Comparison of ENCODE assay signal across 8 cellular contexts in genomic region chr1:113759341-113760101, GRCh38. TPM values are rescaled to one million over a fixed set of nuclear protein-coding genes. Genes with fewer than 3 reads are reported as not detected.
DNase-seq lines count a peak whose midpoint lies in the region; ATAC-seq lines count a peak whose summit lies in the region.

PHTF1 (minus strand) TSS chr1:113759486; CDS start chr1:113758703, 783 bp downstream.

- peaks cover 31% of the 10 kb centered on the region for H3K36me3 Mint-ChIP-seq in activated CD8-positive, alpha-beta memory T cell treated with anti-CD3 and anti-CD28 coated beads, Interleukin-2, amount 10 ng/mL, durations not matched to agents 7 days and 5 days

- ATAC-seq in GM19455 (IDR thresholded peaks at IDR 0.05; ENCODE audit: unreplicated experiment) = peak; percentile 85
- ATAC-seq in activated CD8-positive, alpha-beta memory T cell treated with anti-CD3 and anti-CD28 coated beads, Interleukin-2, amount 10 ng/mL, durations not matched to agents 7 days and 5 days = peak; percentile 88

- CTCF ChIA-PET in activated CD8-positive, alpha-beta memory T cell treated with anti-CD3 and anti-CD28 coated beads, Interleukin-2, amount 10 ng/mL, durations not matched to agents 7 days and 5 days (lab: Charles Lee) = interaction anchor here (0.7 to 2.2 kb wide), 16 partner anchors 8 to 181 kb away, joined by 3 to 11 read pairs (median 4); partner anchors contain the start of gene HIPK1

- H3K4me3 Mint-ChIP-seq in activated CD8-positive, alpha-beta memory T cell treated with anti-CD3 and anti-CD28 coated beads, Interleukin-2, amount 10 ng/mL, durations not matched to agents 7 days and 5 days = peak within 1 kb of the TSS; percentile 89

- DNase-seq in CMK (ENCODE audit: low read depth) (peak; percentile 62), HK-2 (ENCODE audit: unreplicated experiment) (peak; percentile 84), NOMO-1 (lab: John Stamatoyannopoulos, UW; ENCODE audit: unreplicated experiment in 2 of 2) (peak; percentile 80 to 88), mesenteric fat pad (ENCODE audit: low spot score) (peak; percentile 94)
- DNase-seq in activated CD8-positive, alpha-beta memory T cell treated with anti-CD3 and anti-CD28 coated beads, Interleukin-2, amount 10 ng/mL, durations not matched to agents 7 days and 5 days = peak; percentile 80
- DNase-seq in stimulated activated CD8-positive, alpha-beta memory T cell treated with anti-CD3 and anti-CD28 coated beads, Interleukin-2, amount 100 ng/mL, for 1 hour (ENCODE audit: low read depth in 2 of 2) = peak; percentile 28

- in situ Hi-C loops in endometrial microvascular endothelial cells (cut with HindIII; ENCODE audit: inconsistent ontology term, low pct_unique_long_range_greater_than_20kb, low sequenced_read_pairs) = no loop called here

- peak within 1 kb of the TSS; percentile 93 for H3K27ac Mint-ChIP-seq in activated CD8-positive, alpha-beta memory T cell treated with anti-CD3 and anti-CD28 coated beads, Interleukin-2, amount 10 ng/mL, durations not matched to agents 7 days and 5 days

- H3K4me1 Mint-ChIP-seq in activated CD8-positive, alpha-beta memory T cell treated with anti-CD3 and anti-CD28 coated beads, Interleukin-2, amount 10 ng/mL, durations not matched to agents 7 days and 5 days = peaks cover 36% of the 10 kb centered on the region

- H3K27me3 Mint-ChIP-seq in activated CD8-positive, alpha-beta memory T cell treated with anti-CD3 and anti-CD28 coated beads, Interleukin-2, amount 10 ng/mL, durations not matched to agents 7 days and 5 days = no peaks in the 10 kb centered on the region

- H3K9me3 Mint-ChIP-seq in activated CD8-positive, alpha-beta memory T cell treated with anti-CD3 and anti-CD28 coated beads, Interleukin-2, amount 10 ng/mL, durations not matched to agents 7 days and 5 days (ENCODE audit: low read depth) = no peaks in the 10 kb centered on the region

RNA-seq across cellular contexts. Expression of gene PHTF1, which starts in this region (rescaled TPM):
- 10 to 100 TPM; 27.8 to 30.4 TPM for total RNA-seq in activated CD8-positive, alpha-beta memory T cell treated with anti-CD3 and anti-CD28 coated beads, Interleukin-2, amount 10 ng/mL, durations not matched to agents 7 days and 5 days
- total RNA-seq in endometrial microvascular endothelial cells (ENCODE audit: inconsistent ontology term) (37.2 TPM), mesenteric fat pad (14.7 TPM)

Comparison
In these comparisons a context has a peak if more than half of its experiments do, and no peak if none do; other contexts are left out.
1. Peak in every context shown above with its lines: DNase-seq and ATAC-seq.
2. DNase-seq: peak in every context shown above with its lines; median percentile 94 in mesenteric fat pad; 84 in HK-2; 84 in NOMO-1; 80 in activated CD8-positive, alpha-beta memory T cell treated with anti-CD3 and anti-CD28 coated beads, Interleukin-2, amount 10 ng/mL, durations not matched to agents 7 days and 5 days; 62 in CMK; 28 in stimulated activated CD8-positive, alpha-beta memory T cell treated with anti-CD3 and anti-CD28 coated beads, Interleukin-2, amount 100 ng/mL, for 1 hour.